24 cellular contexts compared by ENCODE assay signal in the genomic region with DNA sequence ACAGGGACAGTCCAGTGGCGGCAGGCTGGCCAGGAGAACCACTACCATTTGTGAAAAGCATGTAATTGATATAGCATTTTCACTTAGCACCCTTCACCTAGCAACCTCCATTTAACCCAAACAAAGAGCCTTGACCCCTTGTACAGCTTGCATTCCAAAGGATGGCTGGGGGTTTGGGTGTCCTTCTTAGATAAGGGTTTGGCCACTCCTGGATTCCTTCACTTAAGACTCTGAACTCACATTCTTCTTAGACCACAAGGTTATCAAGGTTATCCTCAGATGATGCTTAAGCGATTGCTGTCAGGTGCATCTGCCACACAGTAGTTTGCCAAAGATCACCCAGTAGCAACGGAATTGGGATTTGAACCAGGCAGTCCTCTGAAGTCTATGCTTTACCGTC.
DNase-seq lines count a peak whose midpoint lies in the region; ATAC-seq and TF ChIP-seq lines count a peak whose summit lies in the region.
"Had no signal": no experiment of that assay in that cellular context is flagged by ENCODE, and none has a peak within 500 bp of the region (broad histone marks: within the 10 kb centered on the region; RNA-seq: fewer than 3 reads in every experiment).

No MANE protein-coding gene starts in this region.

- WGBS in hepatocyte (ENCODE audit: low lambda C conversion rate, missing lambda C conversion rate) = 56% methylated on average over 4 of the region's 4 CpGs

- peaks cover 4% of the 10 kb centered on the region for H3K4me1 ChIP-seq in hepatocyte (ENCODE audit: insufficient read depth)
- no peaks in the 10 kb centered on the region; the same call in 1 of the 2 replicates for H3K4me1 ChIP-seq in Karpas-422 (ENCODE audit: low read length)

- H2AFZ ChIP-seq in hepatocyte = no peak overlapping the region
- no peak overlapping the region for H2AFZ ChIP-seq in Karpas-422 (ENCODE audit: low read length)

- H4K20me1 ChIP-seq in hepatocyte (ENCODE audit: insufficient read depth, poor library complexity, severe bottlenecking) (no peaks in the 10 kb centered on the region), Karpas-422 (ENCODE audit: insufficient read depth, low read depth, low read length) (no peaks in the 10 kb centered on the region)

- H3K27me3 Mint-ChIP-seq in progenitor cell of endocrine pancreas = no peaks in the 10 kb centered on the region

- H3K4me3 ChIP-seq in hepatocyte (no peak overlapping the region), Karpas-422 (ENCODE audit: low read length) (no peak overlapping the region)

- no peak for ATAC-seq in GM21576 (IDR thresholded peaks at IDR 0.05; ENCODE audit: unreplicated experiment)
- ATAC-seq: CD8-positive, alpha-beta T cell; PC-3 had no signal

- H3K36me3 Mint-ChIP-seq in progenitor cell of endocrine pancreas (ENCODE audit: insufficient read depth) = no peaks in the 10 kb centered on the region
- H3K36me3 Mint-ChIP-seq: CD8-positive, alpha-beta T cell; IgD-negative memory B cell had no signal

- H3K9me3 ChIP-seq in hepatocyte (ENCODE audit: low read depth) (no peaks in the 10 kb centered on the region), Karpas-422 (ENCODE audit: low read length) (no peaks in the 10 kb centered on the region)
- H3K9me3 ChIP-seq: SK-N-SH had no signal

- no peak overlapping the region for H3K4me3 Mint-ChIP-seq in progenitor cell of endocrine pancreas (ENCODE audit: low read depth)
- H3K4me3 Mint-ChIP-seq: CD8-positive, alpha-beta T cell; IgD-negative memory B cell had no signal

- H3K9me3 Mint-ChIP-seq in progenitor cell of endocrine pancreas (ENCODE audit: low read depth) = no peaks in the 10 kb centered on the region
- H3K9me3 Mint-ChIP-seq: CD8-positive, alpha-beta T cell; IgD-negative memory B cell had no signal

- H3K27ac ChIP-seq in hepatocyte (peak overlapping the region; percentile 22), Karpas-422 (ENCODE audit: low read length) (no peak overlapping the region)

- H3K79me2 ChIP-seq in hepatocyte (no peaks in the 10 kb centered on the region), Karpas-422 (ENCODE audit: low read length) (no peaks in the 10 kb centered on the region)

- peak; percentile 82 for DNase-seq in A172 (ENCODE audit: low spot score)
- DNase-seq in LoVo (ENCODE audit: low spot score) = peak; percentile 6
- no peak for DNase-seq in hepatocyte (ENCODE audit: low spot score)
- no peak for DNase-seq in progenitor cell of endocrine pancreas (ENCODE audit: low spot score, unreplicated experiment)
- no peak for DNase-seq in Karpas-422
- no peak for DNase-seq in NK-92 (lab: John Stamatoyannopoulos, UW; ENCODE audit: unreplicated experiment)
- DNase-seq: C1 segment of cervical spinal cord; CD8-positive, alpha-beta T cell; DMS 273 treated with DMSO at 0.1 percent for 48 hours; DMS79; EL; GF-D8; HCEC 1CT; MV-4-11; NCI-H187; NCI-H2081 treated with DMSO at 0.1 percent for 48 hours; NCI-H2171; NCI-H345; NCI-H510A treated with DMSO at 0.1 percent for 48 hours; NK-92 treated with Interleukin-12 subunit alpha and Interleukin-12 subunit beta, amount 100 ng/mL, for 24 hours; PC-3; SK-N-SH had no signal

- peaks cover 37% of the 10 kb centered on the region for H3K4me1 Mint-ChIP-seq in progenitor cell of endocrine pancreas (ENCODE audit: low read depth)
- H3K4me1 Mint-ChIP-seq: IgD-negative memory B cell had no signal

- H3K27me3 ChIP-seq in hepatocyte = no peaks in the 10 kb centered on the region
- H3K27me3 ChIP-seq in Karpas-422 (ENCODE audit: low read length) = no peaks in the 10 kb centered on the region

- TF ChIP-seq CTCF in hepatocyte (IDR thresholded peaks at IDR 0.05; ENCODE audit: poor library complexity) (no peak), progenitor cell of endocrine pancreas (IDR thresholded peaks at IDR 0.05; ENCODE audit: unreplicated experiment) (no peak)

- H3K27ac Mint-ChIP-seq in progenitor cell of endocrine pancreas = peak overlapping the region; percentile 95
- H3K27ac Mint-ChIP-seq: CD8-positive, alpha-beta T cell; IgD-negative memory B cell had no signal

- H3K4me2 ChIP-seq in hepatocyte = no peak overlapping the region
- no peak overlapping the region for H3K4me2 ChIP-seq in Karpas-422 (ENCODE audit: low read depth, low read length, poor library complexity, severe bottlenecking)
- H3K4me2 ChIP-seq: SK-N-SH had no signal

- H3K9me2 ChIP-seq in hepatocyte (replicated peaks; ENCODE audit: insufficient read depth) (no peaks in the 10 kb centered on the region), Karpas-422 (replicated peaks; ENCODE audit: insufficient read depth, low read length) (no peaks in the 10 kb centered on the region)
- H3K9me2 ChIP-seq: SK-N-SH had no signal

- H3K9ac ChIP-seq in Karpas-422 (ENCODE audit: low read length) = no peak overlapping the region
- H3K9ac ChIP-seq: SK-N-SH had no signal

- H3K36me3 ChIP-seq in hepatocyte (replicated peaks; ENCODE audit: insufficient read depth, low read depth) (no peaks in the 10 kb centered on the region), Karpas-422 (ENCODE audit: insufficient read depth, low read length) (no peaks in the 10 kb centered on the region)

Comparison
In these comparisons a context has a peak if more than half of its experiments do, and no peak if none do; other contexts are left out.
1. DNase-seq: peak in A172 (single experiment) and LoVo (single experiment); none in hepatocyte (single experiment), progenitor cell of endocrine pancreas (single experiment), Karpas-422 (single experiment) and NK-92 (single experiment).